Comparison of ENCODE assay signal across 2 cellular contexts in genomic region chr3:130831716-130832400, GRCh38.
A peak's percentile ranks its signal among the peaks of the same experiment; 100 is the strongest.
TF ChIP-seq lines count a peak whose summit lies in the region.

No MANE protein-coding gene starts in this region.

TF ChIP-seq in GM23338, 12 proteins besides CTCF, POLR2A, EP300 and RAD21:
- TF ChIP-seq STAT1 (IDR thresholded peaks at IDR 0.05; ENCODE audit: unreplicated experiment) (no peak), CREB1 (CRISPR knock-in tag; IDR thresholded peaks at IDR 0.05; ENCODE audit: low read depth) (no peak), JUNB (IDR thresholded peaks at IDR 0.05; ENCODE audit: unreplicated experiment) (no peak)

TF ChIP-seq in K562, 482 proteins besides CTCF, POLR2A, EP300 and RAD21:
- TF ChIP-seq SMARCA4 (IDR thresholded peaks at IDR 0.05) (0 out of 2 replicates have a peak, but pooled peaks have one; percentile 27), HMBOX1 (IDR thresholded peaks at IDR 0.05) (no peak), ZNF766 (CRISPR knock-in tag; conservative IDR thresholded peaks at IDR 0.05) (peak; percentile 69), ZNF12 (CRISPR knock-in tag; IDR thresholded peaks at IDR 0.05) (no peak), MEIS2 (IDR thresholded peaks at IDR 0.05; ENCODE audit: partially characterized antibody) (peak; percentile 64), PBX2 (CRISPR knock-in tag; IDR thresholded peaks at IDR 0.05; ENCODE audit: low read depth) (no peak), PBX2 (tag; conservative IDR thresholded peaks at IDR 0.05; ENCODE audit: low read depth) (peak; percentile 53; the same call in 1 of the 2 replicates), YY1 (IDR thresholded peaks at IDR 0.05; ENCODE audit: borderline replicate concordance in 1 of 3, control insufficient read depth in 1 of 3, extremely low read depth in 1 of 3, insufficient read depth in 3 of 3, insufficient read length in 1 of 3, insufficient replicate concordance in 2 of 3, low read depth in 1 of 3, low read length in 2 of 3) (peak in 1 of 3 experiments; percentile 46), PKNOX1 (IDR thresholded peaks at IDR 0.05) (peak; percentile 56), FOXA3 (CRISPR knock-in tag; conservative IDR thresholded peaks at IDR 0.05 in 1 of 2, IDR thresholded peaks at IDR 0.05 in 1 of 2) (peak; percentile 39 to 73; a peak in 1 of 4 replicates), ZFX (CRISPR knock-in tag; IDR thresholded peaks at IDR 0.05) (no peak; the same call in 1 of the 2 replicates), FOXK2 (conservative IDR thresholded peaks at IDR 0.05 in 1 of 2, IDR thresholded peaks at IDR 0.05 in 1 of 2; ENCODE audit: low read depth in 2 of 2) (peak; percentile 82 to 89), NFRKB (IDR thresholded peaks at IDR 0.05; ENCODE audit: low read depth) (no peak), L3MBTL2 (IDR thresholded peaks at IDR 0.05) (0 out of 2 replicates have a peak, but pooled peaks have one; percentile 20), ZNF511 (CRISPR knock-in tag; IDR thresholded peaks at IDR 0.05) (no peak)
